ENCODE assay signal across 11 cellular contexts in genomic region chr2:201275069-201275468, GRCh38.
"Had no signal": no experiment of that assay in that cellular context is flagged by ENCODE, and none has a peak within 500 bp of the region (broad histone marks: within the 10 kb centered on the region; RNA-seq: fewer than 3 reads in every experiment).

No MANE protein-coding gene starts in this region.

- H3K36me3 ChIP-seq: WERI-Rb-1 had no signal

- H3K27me3 ChIP-seq: SJSA1 had no signal

- H3K9me3 ChIP-seq: SJSA1 had no signal

- DNase-seq: activated CD4-positive, alpha-beta T cell treated with anti-CD3 and anti-CD28 coated beads for 48 hours; activated naive CD4-positive, alpha-beta T cell treated with anti-CD3 and anti-CD28 coated beads for 36 hours; dermis blood vessel endothelial cell; hippocampal formation; right cardiac atrium; substantia nigra; SW 1271; trophoblast cell; WERI-Rb-1 had no signal

- H3K27me3 Mint-ChIP-seq: stimulated activated memory B cell treated with anti-CD40 and anti-IgM and Interleukin-4, amounts not matched to agents 10 μg/mL and 1 μg/mL and 100 μg/mL, for 72 hours had no signal

- H3K27ac ChIP-seq: SJSA1, WERI-Rb-1 had no signal

- H3K4me1 ChIP-seq: SJSA1 had no signal

- H3K4me3 ChIP-seq: SJSA1 had no signal

- H3K9me3 Mint-ChIP-seq: activated naive CD4-positive, alpha-beta T cell treated with anti-CD3 and anti-CD28 coated beads for 36 hours; stimulated activated memory B cell treated with anti-CD40 and anti-IgM and Interleukin-4, amounts not matched to agents 10 μg/mL and 1 μg/mL and 100 μg/mL, for 72 hours had no signal

- ATAC-seq: stimulated activated memory B cell treated with anti-CD40 and anti-IgM and Interleukin-4, amounts not matched to agents 10 μg/mL and 1 μg/mL and 100 μg/mL, for 72 hours had no signal

- H3K4me3 Mint-ChIP-seq: activated naive CD4-positive, alpha-beta T cell treated with anti-CD3 and anti-CD28 coated beads for 36 hours; stimulated activated memory B cell treated with anti-CD40 and anti-IgM and Interleukin-4, amounts not matched to agents 10 μg/mL and 1 μg/mL and 100 μg/mL, for 72 hours had no signal

- H3K27ac Mint-ChIP-seq: activated naive CD4-positive, alpha-beta T cell treated with anti-CD3 and anti-CD28 coated beads for 36 hours; stimulated activated memory B cell treated with anti-CD40 and anti-IgM and Interleukin-4, amounts not matched to agents 10 μg/mL and 1 μg/mL and 100 μg/mL, for 72 hours had no signal
